Comparison of ENCODE assay signal across 22 cellular contexts in the genomic region with DNA sequence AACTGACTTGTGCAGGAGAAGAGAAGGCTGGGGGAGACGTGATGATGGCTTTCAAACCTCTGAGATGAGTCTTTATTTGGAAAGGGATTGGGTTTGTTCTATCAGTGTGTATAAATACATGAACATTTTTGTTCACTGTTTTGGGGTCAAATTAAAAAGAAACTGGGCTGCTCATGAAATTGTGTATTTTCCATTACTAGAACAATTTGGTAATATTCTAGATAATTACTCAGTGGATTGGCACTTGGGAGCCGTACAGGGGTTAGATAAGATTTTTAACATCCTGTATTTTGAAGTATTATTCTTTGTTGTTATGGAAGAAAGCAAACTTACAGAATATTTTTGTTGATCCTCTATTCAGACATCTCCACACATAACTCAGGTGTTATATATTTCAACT.
"Had no signal": no experiment of that assay in that cellular context is flagged by ENCODE, and none has a peak within 500 bp of the region (broad histone marks: within the 10 kb centered on the region; RNA-seq: fewer than 3 reads in every experiment).

No MANE protein-coding gene starts in this region.

- DNase-seq: activated CD4-positive, alpha-beta T cell treated with anti-CD3 and anti-CD28 coated beads, Interleukin-2, amount 10 ng/mL, durations not matched to agents 7 days and 5 days; activated CD8-positive, alpha-beta memory T cell treated with anti-CD3 and anti-CD28 coated beads, Interleukin-2, amount 50 U/mL, for 4 hours; activated T-cell treated with anti-CD3 and anti-CD28 coated beads, Interleukin-2, amount 50 U/mL, for 24 hours; amniotic stem cell; erythroblast; glutamatergic neuron; immature natural killer cell; kidney glomerular epithelial cell; left ventricle myocardium superior; SK-N-SH; small intestine; stimulated activated CD4-positive, alpha-beta T cell treated with anti-CD3 and anti-CD28 coated beads, Interleukin-15, amount 100 ng/mL, for 24 hours; stomach; transverse colon had no signal

- H3K4me3 ChIP-seq: cardiac muscle cell, hepatocyte, stomach, suprapubic skin, transverse colon had no signal

- H3K9me3 ChIP-seq: SK-N-SH, stomach, suprapubic skin, transverse colon had no signal

- H3K27me3 ChIP-seq: cardiac muscle cell, hepatocyte, stomach, suprapubic skin, transverse colon had no signal

- H3K27ac ChIP-seq: cardiac muscle cell, hepatocyte, stomach, suprapubic skin, transverse colon had no signal

- H3K36me3 ChIP-seq: cardiac muscle cell, stomach, suprapubic skin, transverse colon had no signal

- ATAC-seq: activated CD4-positive, CD25-positive, alpha-beta regulatory T cell treated with anti-CD3 and anti-CD28 coated beads, Interleukin-2, amount 50 U/mL, for 24 hours; activated naive CD4-positive, alpha-beta T cell treated with anti-CD3 and anti-CD28 coated beads, Interleukin-2, amount 50 U/mL, for 72 hours; activated T-helper 17 cell treated with anti-CD3 and anti-CD28 coated beads, Interleukin-2, amount 50 U/mL, for 72 hours; left ventricle myocardium superior; sciatic nerve; stimulated activated memory B cell treated with anti-CD40 and anti-IgM and Interleukin-4, amounts not matched to agents 10 μg/mL and 1 μg/mL and 100 μg/mL, for 72 hours had no signal

- H3K4me1 ChIP-seq: transverse colon had no signal
